21 cellular contexts compared by ENCODE assay signal in genomic region chr10:74383617-74384016, GRCh38.
A peak's percentile ranks its signal among the peaks of the same experiment; 100 is the strongest.
DNase-seq lines count a peak whose midpoint lies in the region; ATAC-seq and TF ChIP-seq lines count a peak whose summit lies in the region.
"Had no signal": no experiment of that assay in that cellular context is flagged by ENCODE, and none has a peak within 500 bp of the region (broad histone marks: within the 10 kb centered on the region; RNA-seq: fewer than 3 reads in every experiment).

No MANE protein-coding gene starts in this region.

- in situ Hi-C loops in mammary epithelial cell (cut with MboI; ENCODE audit: low sequenced_read_pairs in 2 of 2) = no loop called here

- H3K27ac ChIP-seq in OCI-LY7 (ENCODE audit: low read depth, low read length, poor library complexity, severe bottlenecking) (no peak overlapping the region), caudate nucleus (ENCODE audit: low read depth, low read length) (peak overlapping the region; percentile 36), mammary epithelial cell (ENCODE audit: insufficient read depth, low read depth, low read length) (no peak overlapping the region)

- H3K9ac ChIP-seq in mammary epithelial cell (ENCODE audit: insufficient read depth, low read length) = no peak overlapping the region

- H3K4me2 ChIP-seq in OCI-LY7 (ENCODE audit: low read length) (no peak overlapping the region), mammary epithelial cell (ENCODE audit: insufficient read depth, low read depth, low read length) (no peak overlapping the region)

- dilution Hi-C loops in mammary epithelial cell (cut with HindIII; ENCODE audit: low sequenced_read_pairs) = loop anchor here (5.0 kb wide), 1 partner anchor 36 kb away; no protein-coding TSS in a partner anchor

- H3K9me3 Mint-ChIP-seq in activated T-cell treated with anti-CD3 and anti-CD28 coated beads, Interleukin-2, amount 50 U/mL, for 24 hours = no peaks in the 10 kb centered on the region
- H3K9me3 Mint-ChIP-seq in stimulated activated memory B cell treated with anti-CD40 and anti-IgM and Interleukin-4, amounts not matched to agents 10 μg/mL and 1 μg/mL and 100 μg/mL, for 72 hours = peaks cover 5% of the 10 kb centered on the region
- H3K9me3 Mint-ChIP-seq: HFFc6 had no signal

- peaks cover 44% of the 10 kb centered on the region for H3K4me1 Mint-ChIP-seq in activated T-cell treated with anti-CD3 and anti-CD28 coated beads, Interleukin-2, amount 50 U/mL, for 24 hours (ENCODE audit: low read depth)
- H3K4me1 Mint-ChIP-seq in stimulated activated memory B cell treated with anti-CD40 and anti-IgM and Interleukin-4, amounts not matched to agents 10 μg/mL and 1 μg/mL and 100 μg/mL, for 72 hours = peaks cover 49% of the 10 kb centered on the region

- TF ChIP-seq CTCF in OCI-LY7 (conservative IDR thresholded peaks at IDR 0.05; ENCODE audit: low read length) (no peak), mammary epithelial cell (conservative IDR thresholded peaks at IDR 0.05 in 1 of 2, IDR thresholded peaks at IDR 0.05 in 1 of 2; ENCODE audit: extremely low read depth in 1 of 2, insufficient read depth in 1 of 2, low read depth in 1 of 2, low read length in 2 of 2) (no peak)

- CTCF ChIA-PET in OCI-LY7 (lab: Charles Lee; ENCODE audit: unreplicated experiment) (no interaction called here), mammary epithelial cell (lab: Charles Lee; ENCODE audit: low non-redundant PET) (no interaction called here)

- ATAC-seq in stimulated activated memory B cell treated with anti-CD40 and anti-IgM and Interleukin-4, amounts not matched to agents 10 μg/mL and 1 μg/mL and 100 μg/mL, for 72 hours = no peak

- BruUV-seq in OCI-LY7 (replicated peaks; lab: Mats Ljungman, UMichigan) (no TSS peak), mammary epithelial cell (replicated peaks; lab: Mats Ljungman, UMichigan) (no TSS peak)

- H3K36me3 ChIP-seq in OCI-LY7 (ENCODE audit: insufficient read depth, low read length) = no peaks in the 10 kb centered on the region
- no peaks in the 10 kb centered on the region for H3K36me3 ChIP-seq in mammary epithelial cell (ENCODE audit: insufficient read depth, low read length)
- H3K36me3 ChIP-seq: BE2C had no signal

- H2AFZ ChIP-seq in OCI-LY7 (ENCODE audit: low read length) = no peak overlapping the region
- H2AFZ ChIP-seq in mammary epithelial cell (ENCODE audit: low read depth, low read length) = no peak overlapping the region

- no peaks in the 10 kb centered on the region for H3K79me2 ChIP-seq in OCI-LY7 (ENCODE audit: insufficient read depth, low read depth, low read length)
- H3K79me2 ChIP-seq in mammary epithelial cell (ENCODE audit: insufficient read depth, low read length) = peaks cover 41% of the 10 kb centered on the region

- H3K9me3 ChIP-seq in OCI-LY7 (ENCODE audit: low read length) = no peaks in the 10 kb centered on the region
- H3K9me3 ChIP-seq in mammary epithelial cell (replicated peaks; ENCODE audit: insufficient read depth, low read length) = no peaks in the 10 kb centered on the region
- H3K9me3 ChIP-seq: BE2C had no signal

- peaks cover 28% of the 10 kb centered on the region for H3K36me3 Mint-ChIP-seq in activated T-cell treated with anti-CD3 and anti-CD28 coated beads, Interleukin-2, amount 50 U/mL, for 24 hours (ENCODE audit: low read depth)
- peaks cover 35% of the 10 kb centered on the region for H3K36me3 Mint-ChIP-seq in stimulated activated memory B cell treated with anti-CD40 and anti-IgM and Interleukin-4, amounts not matched to agents 10 μg/mL and 1 μg/mL and 100 μg/mL, for 72 hours

- no peaks in the 10 kb centered on the region for H3K9me2 ChIP-seq in OCI-LY7 (ENCODE audit: insufficient read depth, low read length)

- H3K4me3 ChIP-seq in OCI-LY7 (ENCODE audit: low read depth, low read length, poor library complexity, severe bottlenecking) (no peak overlapping the region), mammary epithelial cell (replicated peaks in 1 of 3; ENCODE audit: insufficient read depth in 1 of 3, low read depth in 2 of 3, low read length in 3 of 3) (no peak overlapping the region)

- H3K27ac Mint-ChIP-seq in activated T-cell treated with anti-CD3 and anti-CD28 coated beads, Interleukin-2, amount 50 U/mL, for 24 hours = peak overlapping the region; percentile 67
- peak overlapping the region; percentile 17 for H3K27ac Mint-ChIP-seq in stimulated activated memory B cell treated with anti-CD40 and anti-IgM and Interleukin-4, amounts not matched to agents 10 μg/mL and 1 μg/mL and 100 μg/mL, for 72 hours
- H3K27ac Mint-ChIP-seq: HFFc6 had no signal

- POLR2A ChIA-PET in OCI-LY7 (lab: Charles Lee) = interaction anchor here (0.7 kb wide), 1 partner anchor 205 kb away, joined by 3 read pairs; no protein-coding TSS in a partner anchor

- H3K27me3 Mint-ChIP-seq in activated T-cell treated with anti-CD3 and anti-CD28 coated beads, Interleukin-2, amount 50 U/mL, for 24 hours = no peaks in the 10 kb centered on the region
- no peaks in the 10 kb centered on the region for H3K27me3 Mint-ChIP-seq in stimulated activated memory B cell treated with anti-CD40 and anti-IgM and Interleukin-4, amounts not matched to agents 10 μg/mL and 1 μg/mL and 100 μg/mL, for 72 hours
- H3K27me3 Mint-ChIP-seq: CD8-positive, alpha-beta memory T cell had no signal

- no peaks in the 10 kb centered on the region for H3K27me3 ChIP-seq in mammary epithelial cell (ENCODE audit: insufficient read depth, low read length)
- H3K27me3 ChIP-seq: BE2C had no signal

- no peak overlapping the region for H3K4me3 Mint-ChIP-seq in activated T-cell treated with anti-CD3 and anti-CD28 coated beads, Interleukin-2, amount 50 U/mL, for 24 hours
- H3K4me3 Mint-ChIP-seq in stimulated activated memory B cell treated with anti-CD40 and anti-IgM and Interleukin-4, amounts not matched to agents 10 μg/mL and 1 μg/mL and 100 μg/mL, for 72 hours = no peak overlapping the region
- H3K4me3 Mint-ChIP-seq: CD8-positive, alpha-beta memory T cell; HFFc6 had no signal

- H3K4me1 ChIP-seq in OCI-LY7 (ENCODE audit: insufficient read depth, low read length, poor library complexity, severe bottlenecking) (no peaks in the 10 kb centered on the region), mammary epithelial cell (ENCODE audit: insufficient read depth, low read length) (no peaks in the 10 kb centered on the region)
- H3K4me1 ChIP-seq: BE2C had no signal

- intact Hi-C loops in OCI-LY7 (cut with micrococcal nuclease; ENCODE audit: unreplicated experiment) (no loop called here), mammary epithelial cell (cut with micrococcal nuclease) (no loop called here)

- no peak for DNase-seq in activated T-cell treated with anti-CD3 and anti-CD28 coated beads, Interleukin-2, amount 50 U/mL, for 24 hours
- no peak for DNase-seq in activated T-cell treated with anti-CD3 and anti-CD28 coated beads for 4 hours
- DNase-seq in OCI-LY7 (ENCODE audit: low spot score) = peak; percentile 4
- no peak for DNase-seq in caudate nucleus (lab: John Stamatoyannopoulos, UW)
- no peak for DNase-seq in D341Med (ENCODE audit: low spot score)
- DNase-seq in mammary epithelial cell = no peak
- no peak for DNase-seq in DMS53 treated with DMSO at 0.1 percent for 48 hours (lab: John Stamatoyannopoulos, UW; ENCODE audit: unreplicated experiment)
- DNase-seq: BE2C; CD8-positive, alpha-beta memory T cell; DMS79; H7; HFFc6; KG1; MV-4-11; NCI-H187; NCI-H2227 treated with DMSO at 0.1 percent for 48 hours; NCI-H510A treated with DMSO at 0.1 percent for 48 hours; PC-3; RPMI8226; SIG-M5 had no signal

- no peaks in the 10 kb centered on the region for H4K20me1 ChIP-seq in OCI-LY7 (ENCODE audit: insufficient read depth, low read length)
- no peaks in the 10 kb centered on the region for H4K20me1 ChIP-seq in mammary epithelial cell (ENCODE audit: insufficient read depth, low read length)
